Comparison of ENCODE assay signal across 8 cellular contexts in genomic region chr15:90883971-90884718, GRCh38. TPM values are rescaled to one million over a fixed set of nuclear protein-coding genes. Genes with fewer than 3 reads are reported as not detected.
DNase-seq lines count a peak whose midpoint lies in the region; ATAC-seq and TF ChIP-seq lines count a peak whose summit lies in the region.

FES (plus strand) TSS chr15:90884504; CDS start chr15:90885046, 542 bp downstream.

- TF ChIP-seq CTCF in GM10248 (IDR thresholded peaks at IDR 0.05; ENCODE audit: control extremely low read depth, extremely low read depth, low read depth, missing control alignments) = no peak
- no peak for TF ChIP-seq CTCF in epithelial cell of proximal tubule (conservative IDR thresholded peaks at IDR 0.05; ENCODE audit: low read depth, low read length)

- CTCF ChIA-PET in GM10248 (lab: Yijun Ruan, JAX) = interaction anchor here (0.8 to 4.5 kb wide), 16 partner anchors 12 to 565 kb away, joined by 3 to 73 read pairs (median 12); partner anchors contain the start of genes FURIN, HDDC3, MAN2A2 and UNC45A

- peak; percentile 41 for DNase-seq in GM10248 (ENCODE audit: extremely low spot score)
- DNase-seq in OCI-M1 (lab: John Stamatoyannopoulos, UW) = peak; percentile 56
- no peak for DNase-seq in epithelial cell of proximal tubule (ENCODE audit: low read depth)
- peak; percentile 50 for DNase-seq in mucosa of gallbladder (ENCODE audit: low spot score)
- DNase-seq in aorta = peak; percentile 89
- no peak for DNase-seq in NCI-H187 (lab: John Stamatoyannopoulos, UW)
- DNase-seq in DMS 273 treated with DMSO at 0.1 percent for 48 hours (lab: John Stamatoyannopoulos, UW) = no peak
- DNase-seq in activated CD8-positive, alpha-beta memory T cell treated with anti-CD3 and anti-CD28 coated beads, Interleukin-2, amount 50 U/mL, for 48 hours = no peak

- WGBS in aorta, 2 donors = 1 to 2% methylated on average over 45 to 59 of the region's 59 CpGs

- POLR2A ChIA-PET in GM10248 (lab: Yijun Ruan, JAX) = no interaction called here

- H3K36me3 ChIP-seq in aorta (ENCODE audit: control insufficient read depth in 1 of 2, insufficient read depth in 2 of 2, low read length in 1 of 2) = peaks cover 0 to 2% of the 10 kb centered on the region in 2 donors

- no peaks in the 10 kb centered on the region for H3K9me3 ChIP-seq in aorta (ENCODE audit: control insufficient read depth, low read length)

- intact Hi-C loops in aorta (cut with DNase I) = loop anchor here (2.0 to 10.0 kb wide), 3 partner anchors 169 to 569 kb away; partner anchors contain the start of gene BLM (in 1 of the 2)

- ATAC-seq in aorta (ENCODE audit: low FRiP score) = peak; percentile 78

- peak within 1 kb of the TSS; percentile 23 to 74 for H3K27ac ChIP-seq in aorta (ENCODE audit: low read depth in 1 of 2, low read length in 2 of 2)

- no peaks in the 10 kb centered on the region for H3K4me1 ChIP-seq in aorta (ENCODE audit: control insufficient read depth in 1 of 2, insufficient read depth in 2 of 2, low read length in 2 of 2)

- H3K4me3 ChIP-seq in epithelial cell of proximal tubule (ENCODE audit: low read depth, low read length) (peak within 1 kb of the TSS; percentile 33), aorta (ENCODE audit: low read length in 2 of 2) (peak within 1 kb of the TSS; percentile 29 to 52)

- no peaks in the 10 kb centered on the region for H3K27me3 ChIP-seq in aorta (ENCODE audit: control insufficient read depth in 1 of 2, insufficient read depth in 2 of 2, low read length in 1 of 2)

RNA-seq across cellular contexts. Expression of gene FES, which starts in this region (rescaled TPM):
- total RNA-seq in epithelial cell of proximal tubule = 24.6 and 24.7 TPM in 2 replicates
- 26.2 TPM for total RNA-seq in mucosa of gallbladder
- 10 to 100 TPM; 39.8 to 68.3 TPM for total RNA-seq in aorta
- 10 to 100 TPM; 11.6 to 26.4 TPM for polyA plus RNA-seq in aorta

Comparison
In these comparisons a context has a peak if more than half of its experiments do, and no peak if none do; other contexts are left out.
1. DNase-seq: peak in GM10248 (single experiment), OCI-M1 (single experiment), mucosa of gallbladder (single experiment) and aorta (2 of 2); none in epithelial cell of proximal tubule (single experiment), NCI-H187 (0 of 2), DMS 273 treated with DMSO at 0.1 percent for 48 hours (single experiment) and activated CD8-positive, alpha-beta memory T cell treated with anti-CD3 and anti-CD28 coated beads, Interleukin-2, amount 50 U/mL, for 48 hours (single experiment).